In the genomic region with DNA sequence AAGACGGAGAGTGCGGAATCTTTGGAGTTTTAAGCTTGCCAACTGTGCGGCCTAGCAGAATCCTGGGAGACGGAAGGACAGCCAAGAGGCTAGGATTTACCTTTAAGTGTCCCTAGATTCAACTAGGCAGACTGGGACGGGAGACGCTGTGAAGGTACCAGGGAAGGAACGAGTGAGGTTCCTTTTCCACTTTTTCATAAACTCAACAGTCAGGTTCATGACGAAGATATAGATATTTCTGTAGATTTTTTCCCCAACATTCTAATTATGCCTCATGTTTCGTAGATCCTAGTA, we compare ENCODE assay signal across 8 cellular contexts. TPM values are rescaled to one million over a fixed set of nuclear protein-coding genes. Genes with fewer than 3 reads are reported as not detected.
A peak's percentile ranks its signal among the peaks of the same experiment; 100 is the strongest.
DNase-seq lines count a peak whose midpoint lies in the region; ATAC-seq and TF ChIP-seq lines count a peak whose summit lies in the region.

No MANE protein-coding gene starts in this region.

- DNase-seq in SIG-M5 treated with dmso at 0.1 percent for 504 hours (lab: John Stamatoyannopoulos, UW; ENCODE audit: unreplicated experiment) (peak; percentile 49), SIG-M5 (lab: John Stamatoyannopoulos, UW) (no peak), suprapubic skin (ENCODE audit: low spot score in 2 of 2) (no peak), DMS 273 treated with DMSO at 0.1 percent for 48 hours (lab: John Stamatoyannopoulos, UW) (no peak), NAMALWA (ENCODE audit: low spot score) (no peak)
- DNase-seq in activated naive CD4-positive, alpha-beta T cell treated with anti-CD3 and anti-CD28 coated beads, Interleukin-2, amount 50 U/mL, for 72 hours (ENCODE audit: low spot score in 2 of 2): no peak

- H3K36me3 ChIP-seq in iPS-18a (ENCODE audit: control insufficient read depth, low read depth, low read length) (peaks cover 11% of the 10 kb centered on the region), suprapubic skin (peaks cover 16% of the 10 kb centered on the region)

- peaks cover 56 to 63% of the 10 kb centered on the region in 2 donors for H3K36me3 Mint-ChIP-seq in activated naive CD4-positive, alpha-beta T cell treated with anti-CD3 and anti-CD28 coated beads, Interleukin-2, amount 50 U/mL, for 72 hours

- no peak for TF ChIP-seq EP300 in suprapubic skin (IDR thresholded peaks at IDR 0.05)

- H3K27ac ChIP-seq in iPS-18a (ENCODE audit: low read length) (peak overlapping the region; percentile 98), suprapubic skin (peak overlapping the region; percentile 100)

- no peak for ATAC-seq in activated naive CD4-positive, alpha-beta T cell treated with anti-CD3 and anti-CD28 coated beads, Interleukin-2, amount 50 U/mL, for 72 hours
- ATAC-seq in HG03095 (IDR thresholded peaks at IDR 0.05; ENCODE audit: unreplicated experiment): no peak

- H3K4me3 ChIP-seq in iPS-18a (ENCODE audit: low read length) (peak overlapping the region; percentile 99), suprapubic skin (peak overlapping the region; percentile 93)

- no peak for TF ChIP-seq CTCF in suprapubic skin (IDR thresholded peaks at IDR 0.05)

- no peaks in the 10 kb centered on the region for H3K9me3 ChIP-seq in iPS-18a (ENCODE audit: control insufficient read depth, low read depth, low read length)
- no peaks in the 10 kb centered on the region for H3K9me3 ChIP-seq in suprapubic skin

- H3K9me3 Mint-ChIP-seq in activated naive CD4-positive, alpha-beta T cell treated with anti-CD3 and anti-CD28 coated beads, Interleukin-2, amount 50 U/mL, for 72 hours: no peaks in the 10 kb centered on the region

- H3K27ac Mint-ChIP-seq in activated naive CD4-positive, alpha-beta T cell treated with anti-CD3 and anti-CD28 coated beads, Interleukin-2, amount 50 U/mL, for 72 hours: peak overlapping the region; percentile 100

- 1% methylated on average over 9 of the region's 9 CpGs for WGBS in suprapubic skin

- no peaks in the 10 kb centered on the region for H3K27me3 ChIP-seq in iPS-18a (ENCODE audit: control insufficient read depth, insufficient read depth, low read length)
- H3K27me3 ChIP-seq in suprapubic skin: no peaks in the 10 kb centered on the region

- H3K9ac ChIP-seq in iPS-18a (ENCODE audit: low read length): peak overlapping the region; percentile 100

- no peak for TF ChIP-seq POLR2A in suprapubic skin (IDR thresholded peaks at IDR 0.05)

- H3K4me1 ChIP-seq in iPS-18a (ENCODE audit: control insufficient read depth, low read depth, low read length) (peaks cover 20% of the 10 kb centered on the region), suprapubic skin (peaks cover 44% of the 10 kb centered on the region)

RNA-seq across cellular contexts. Expression of a gene that starts 0.6 kb away (rescaled TPM):
- 10 to 100 TPM; 41.1 to 53.8 TPM for total RNA-seq in activated naive CD4-positive, alpha-beta T cell treated with anti-CD3 and anti-CD28 coated beads, Interleukin-2, amount 50 U/mL, for 72 hours
- total RNA-seq in suprapubic skin: 10 to 100 TPM; 10.8 to 31.2 (median 20.3) TPM
